In genomic region chr6:127206531-127207065, GRCh38 we compare ENCODE assay signal across 2 cellular contexts.
TF ChIP-seq lines count a peak whose summit lies in the region.

No MANE protein-coding gene starts in this region.

TF ChIP-seq in GM23338, 12 proteins besides CTCF, POLR2A, EP300 and RAD21 (continued from another document):
- no peak for TF ChIP-seq REST (IDR thresholded peaks at IDR 0.05; ENCODE audit: unreplicated experiment)
- TF ChIP-seq JUNB (IDR thresholded peaks at IDR 0.05; ENCODE audit: unreplicated experiment), result no peak
- no peak for TF ChIP-seq CREB1 (CRISPR knock-in tag; IDR thresholded peaks at IDR 0.05; ENCODE audit: low read depth)
- no peak for TF ChIP-seq ZNF331 (CRISPR knock-in tag; IDR thresholded peaks at IDR 0.05; ENCODE audit: low read depth)
- no peak for TF ChIP-seq NANOG (IDR thresholded peaks at IDR 0.05; ENCODE audit: borderline replicate concordance)
- TF ChIP-seq ZNF114 (CRISPR knock-in tag; IDR thresholded peaks at IDR 0.05), result no peak
- TF ChIP-seq EZH2phosphoT487 (IDR thresholded peaks at IDR 0.05; ENCODE audit: unreplicated experiment), result no peak
- no peak for TF ChIP-seq EZH2 (IDR thresholded peaks at IDR 0.05; ENCODE audit: low read depth, unreplicated experiment)
- no peak for TF ChIP-seq ZNF462 (CRISPR knock-in tag; IDR thresholded peaks at IDR 0.05)
- no peak for TF ChIP-seq STAT1 (IDR thresholded peaks at IDR 0.05; ENCODE audit: unreplicated experiment)
TF ChIP-seq in GM23338: peak in this region for 0.

TF ChIP-seq in K562, 482 proteins besides CTCF, POLR2A, EP300 and RAD21 (continued from another document):
- no peak for TF ChIP-seq ZMIZ1 (IDR thresholded peaks at IDR 0.05; ENCODE audit: low read depth in 2 of 2, low read length in 2 of 2)
- no peak for TF ChIP-seq GTF2B (IDR thresholded peaks at IDR 0.05; ENCODE audit: extremely low read depth, insufficient read length)
- TF ChIP-seq BHLHE40 (IDR thresholded peaks at IDR 0.05; ENCODE audit: low read length), result no peak
- TF ChIP-seq ZBTB33 (CRISPR knock-in tag; IDR thresholded peaks at IDR 0.05), result no peak
- no peak for TF ChIP-seq PURB (CRISPR knock-in tag; IDR thresholded peaks at IDR 0.05; ENCODE audit: low read depth)
- TF ChIP-seq TEAD2 (tag; IDR thresholded peaks at IDR 0.05), result no peak
